In genomic region chr20:47228654-47229053, GRCh38 we compare ENCODE assay signal across 19 cellular contexts.
"Had no signal": no experiment of that assay in that cellular context is flagged by ENCODE, and none has a peak within 500 bp of the region (broad histone marks: within the 10 kb centered on the region; RNA-seq: fewer than 3 reads in every experiment).

No MANE protein-coding gene starts in this region.

- H3K9me3 Mint-ChIP-seq: activated CD4-positive, alpha-beta memory T cell treated with anti-CD3 and anti-CD28 coated beads for 36 hours; activated naive CD4-positive, alpha-beta T cell treated with anti-CD3 and anti-CD28 coated beads, Interleukin-2, amount 10 ng/mL, durations not matched to agents 7 days and 5 days; activated T-helper 17 cell treated with anti-CD3 and anti-CD28 coated beads, Interleukin-2, amount 50 U/mL, for 72 hours; naive thymus-derived CD8-positive, alpha-beta T cell had no signal

- H3K27ac Mint-ChIP-seq: activated CD4-positive, alpha-beta memory T cell treated with anti-CD3 and anti-CD28 coated beads for 36 hours; activated naive CD4-positive, alpha-beta T cell treated with anti-CD3 and anti-CD28 coated beads, Interleukin-2, amount 10 ng/mL, durations not matched to agents 7 days and 5 days; activated T-helper 17 cell treated with anti-CD3 and anti-CD28 coated beads, Interleukin-2, amount 50 U/mL, for 72 hours; T-helper 17 cell had no signal

- H3K27me3 ChIP-seq: brain microvascular endothelial cell, neutrophil, spleen, upper lobe of right lung had no signal

- H3K4me3 ChIP-seq: lung, mucosa of descending colon, spleen, upper lobe of right lung had no signal

- H3K27me3 Mint-ChIP-seq: activated CD4-positive, alpha-beta memory T cell treated with anti-CD3 and anti-CD28 coated beads for 36 hours; activated naive CD4-positive, alpha-beta T cell treated with anti-CD3 and anti-CD28 coated beads, Interleukin-2, amount 10 ng/mL, durations not matched to agents 7 days and 5 days; activated T-helper 17 cell treated with anti-CD3 and anti-CD28 coated beads, Interleukin-2, amount 50 U/mL, for 72 hours; naive thymus-derived CD8-positive, alpha-beta T cell; T-helper 17 cell had no signal

- DNase-seq: activated CD4-positive, alpha-beta memory T cell treated with anti-CD3 and anti-CD28 coated beads for 36 hours; activated CD4-positive, CD25-positive, alpha-beta regulatory T cell treated with anti-CD3 and anti-CD28 coated beads, Interleukin-2, amount 50 U/mL, for 72 hours; activated CD8-positive, alpha-beta memory T cell treated with anti-CD3 and anti-CD28 coated beads, Interleukin-2, amount 50 U/mL, for 4 hours; activated naive CD4-positive, alpha-beta T cell treated with anti-CD3 and anti-CD28 coated beads, Interleukin-2, amount 10 ng/mL, durations not matched to agents 7 days and 5 days; brain microvascular endothelial cell; dermis blood vessel endothelial cell; erythroblast; hypothalamus; mucosa of descending colon; naive thymus-derived CD8-positive, alpha-beta T cell; spleen; stimulated activated CD4-positive, alpha-beta T cell treated with anti-CD3 and anti-CD28 coated beads, Interleukin-1b, Interleukin-23, amount 100 ng/mL, for 48 hours; stimulated activated naive CD4-positive, alpha-beta T cell; T-helper 17 cell; upper lobe of right lung had no signal

- ATAC-seq: activated T-helper 17 cell treated with anti-CD3 and anti-CD28 coated beads, Interleukin-2, amount 50 U/mL, for 72 hours; mucosa of descending colon; naive thymus-derived CD8-positive, alpha-beta T cell; sciatic nerve; T-helper 17 cell; upper lobe of right lung had no signal

- H3K9me3 ChIP-seq: mucosa of descending colon, neutrophil, spleen, upper lobe of right lung had no signal

- H3K4me1 Mint-ChIP-seq: activated T-helper 17 cell treated with anti-CD3 and anti-CD28 coated beads, Interleukin-2, amount 50 U/mL, for 72 hours had no signal

- H3K27ac ChIP-seq: brain microvascular endothelial cell, neutrophil, spleen, upper lobe of right lung had no signal

- H3K4me1 ChIP-seq: upper lobe of right lung had no signal

- H3K4me3 Mint-ChIP-seq: activated CD4-positive, alpha-beta memory T cell treated with anti-CD3 and anti-CD28 coated beads for 36 hours; activated naive CD4-positive, alpha-beta T cell treated with anti-CD3 and anti-CD28 coated beads, Interleukin-2, amount 10 ng/mL, durations not matched to agents 7 days and 5 days; activated T-helper 17 cell treated with anti-CD3 and anti-CD28 coated beads, Interleukin-2, amount 50 U/mL, for 72 hours; naive thymus-derived CD8-positive, alpha-beta T cell; T-helper 17 cell had no signal
